In the genomic region with DNA sequence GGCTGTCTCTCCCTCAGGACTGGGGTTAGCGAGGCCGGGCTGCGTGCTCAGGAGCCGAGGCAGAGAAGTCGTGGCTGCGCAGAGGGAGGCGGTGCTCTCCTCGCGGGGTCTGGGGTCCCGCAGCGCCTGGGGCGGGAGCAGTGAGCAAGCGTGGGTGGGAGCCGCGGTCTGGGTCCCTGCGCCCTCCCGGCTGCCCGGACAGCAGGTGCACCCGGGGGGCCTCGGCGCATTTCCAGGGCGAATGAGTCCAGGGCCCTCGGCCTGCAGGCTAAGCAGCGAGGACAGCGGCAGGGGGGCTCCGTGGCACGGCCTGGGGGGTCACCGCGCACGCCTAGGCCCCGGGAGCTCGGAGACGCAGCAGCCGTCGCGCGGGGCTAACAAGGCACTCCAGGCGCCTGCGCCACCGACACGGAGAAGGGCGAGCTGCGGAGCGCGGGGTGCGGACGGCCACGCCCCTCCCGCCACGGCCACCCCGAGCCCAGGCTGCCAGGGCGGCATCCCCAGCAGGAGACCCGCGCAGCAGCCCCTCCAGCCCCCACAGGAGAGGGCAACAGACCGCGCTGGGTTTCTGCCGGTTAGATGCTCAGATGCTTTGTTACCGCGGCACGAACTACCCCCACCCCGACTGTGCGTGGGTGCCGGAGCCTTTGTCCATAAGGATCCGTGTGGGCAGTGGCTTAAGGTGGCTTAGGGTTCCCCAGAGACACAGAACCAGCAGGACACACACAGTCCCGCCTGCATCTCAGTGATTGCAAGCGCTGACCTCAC, we compare ENCODE assay signal across 11 cellular contexts.
A peak's percentile ranks its signal among the peaks of the same experiment; 100 is the strongest.
DNase-seq lines count a peak whose midpoint lies in the region; ATAC-seq and TF ChIP-seq lines count a peak whose summit lies in the region.
"Had no signal": no experiment of that assay in that cellular context is flagged by ENCODE, and none has a peak within 500 bp of the region (broad histone marks: within the 10 kb centered on the region; RNA-seq: fewer than 3 reads in every experiment).

No MANE protein-coding gene starts in this region.

- H3K4me1 Mint-ChIP-seq in glutamatergic neuron (ENCODE audit: low read depth, unreplicated experiment) (peaks cover 5% of the 10 kb centered on the region), Caco-2 (ENCODE audit: low read depth, unreplicated experiment) (no peaks in the 10 kb centered on the region)

- no peaks in the 10 kb centered on the region for H3K27me3 ChIP-seq in parathyroid adenoma (ENCODE audit: control insufficient read depth, insufficient read depth, low read length)
- no peaks in the 10 kb centered on the region for H3K27me3 ChIP-seq in Caco-2 (replicated peaks; ENCODE audit: control insufficient read depth, insufficient read depth, low read length)

- H2AFZ ChIP-seq in parathyroid adenoma: peak overlapping the region; percentile 56

- H3K4me1 ChIP-seq in parathyroid adenoma: no peaks in the 10 kb centered on the region
- no peaks in the 10 kb centered on the region for H3K4me1 ChIP-seq in Caco-2

- H3K27ac Mint-ChIP-seq in glutamatergic neuron (ENCODE audit: unreplicated experiment): no peak overlapping the region
- H3K27ac Mint-ChIP-seq in Caco-2 (ENCODE audit: unreplicated experiment): no peak overlapping the region
- H3K27ac Mint-ChIP-seq: HFFc6 had no signal

- no TSS peak for BruUV-seq in Caco-2 (replicated peaks; lab: Mats Ljungman, UMichigan)

- no peaks in the 10 kb centered on the region for H3K9me3 ChIP-seq in parathyroid adenoma (ENCODE audit: control insufficient read depth, low read length)
- no peaks in the 10 kb centered on the region for H3K9me3 ChIP-seq in Caco-2

- peak overlapping the region; percentile 73 for H3K4me3 Mint-ChIP-seq in glutamatergic neuron (ENCODE audit: unreplicated experiment)
- no peak overlapping the region for H3K4me3 Mint-ChIP-seq in Caco-2 (ENCODE audit: unreplicated experiment)
- H3K4me3 Mint-ChIP-seq: HFFc6 had no signal

- H3K79me2 ChIP-seq in parathyroid adenoma: no peaks in the 10 kb centered on the region

- H3K4me3 ChIP-seq in parathyroid adenoma (ENCODE audit: low read depth, low read length) (peak overlapping the region; percentile 44), Caco-2 (ENCODE audit: low read depth, low read length) (no peak overlapping the region)

- TF ChIP-seq CTCF in glutamatergic neuron (IDR thresholded peaks at IDR 0.05; ENCODE audit: partially characterized antibody, unreplicated experiment): no peak
- TF ChIP-seq CTCF in parathyroid adenoma (IDR thresholded peaks at IDR 0.05): no peak
- TF ChIP-seq CTCF in Caco-2 (IDR thresholded peaks at IDR 0.05; ENCODE audit: insufficient read depth in 1 of 2, low read depth in 1 of 2, low read length in 1 of 2, severe bottlenecking in 1 of 2, unreplicated experiment in 1 of 2): no peak

- H3K27me3 Mint-ChIP-seq in glutamatergic neuron (ENCODE audit: unreplicated experiment): peaks cover 14% of the 10 kb centered on the region
- H3K27me3 Mint-ChIP-seq in Caco-2 (ENCODE audit: insufficient read depth, unreplicated experiment): peaks cover 32% of the 10 kb centered on the region

- intact Hi-C loops in Caco-2 (cut with micrococcal nuclease; ENCODE audit: unreplicated experiment): no loop called here

- peak overlapping the region; percentile 77 for H3K4me2 ChIP-seq in parathyroid adenoma (ENCODE audit: low read length)

- H3K9ac ChIP-seq in parathyroid adenoma: no peak overlapping the region

- DNase-seq in D341Med (ENCODE audit: low spot score) (peak; percentile 60), NCI-H1694 (lab: John Stamatoyannopoulos, UW) (peak; percentile 17), glutamatergic neuron (peak; percentile 68), Caco-2 (no peak), GM19238 (ENCODE audit: insufficient read length, low spot score) (no peak), medulla oblongata (ENCODE audit: extremely low spot score) (no peak)
- DNase-seq: HFFc6; NCI-H187; stimulated activated CD4-positive, alpha-beta T cell treated with anti-CD3 and anti-CD28 coated beads, Interleukin-1b, Interleukin-23, amount 100 ng/mL, for 48 hours had no signal

- ATAC-seq in GM18517 (IDR thresholded peaks at IDR 0.05; ENCODE audit: unreplicated experiment): no peak

- H3K27ac ChIP-seq in parathyroid adenoma: no peak overlapping the region

- H3K36me3 Mint-ChIP-seq in glutamatergic neuron (ENCODE audit: unreplicated experiment) (no peaks in the 10 kb centered on the region), Caco-2 (ENCODE audit: insufficient read depth, unreplicated experiment) (no peaks in the 10 kb centered on the region)

- no peaks in the 10 kb centered on the region for H3K36me3 ChIP-seq in parathyroid adenoma (ENCODE audit: control insufficient read depth, insufficient read depth, low read length)
- no peaks in the 10 kb centered on the region for H3K36me3 ChIP-seq in Caco-2 (ENCODE audit: control insufficient read depth, insufficient read depth, low read length)

- POLR2A ChIA-PET in Caco-2 (lab: Charles Lee): no interaction called here

- H3K9me3 Mint-ChIP-seq in glutamatergic neuron (ENCODE audit: unreplicated experiment) (peaks cover 1% of the 10 kb centered on the region), Caco-2 (ENCODE audit: unreplicated experiment) (no peaks in the 10 kb centered on the region)
- H3K9me3 Mint-ChIP-seq: HFFc6 had no signal

- CTCF ChIA-PET in Caco-2 (lab: Charles Lee): no interaction called here

Comparison
In these comparisons a context has a peak if more than half of its experiments do, and no peak if none do; other contexts are left out.
1. DNase-seq: peak in D341Med (single experiment), NCI-H1694 (single experiment) and glutamatergic neuron (single experiment); none in Caco-2 (0 of 2), GM19238 (single experiment) and medulla oblongata (single experiment).